In the genomic region with DNA sequence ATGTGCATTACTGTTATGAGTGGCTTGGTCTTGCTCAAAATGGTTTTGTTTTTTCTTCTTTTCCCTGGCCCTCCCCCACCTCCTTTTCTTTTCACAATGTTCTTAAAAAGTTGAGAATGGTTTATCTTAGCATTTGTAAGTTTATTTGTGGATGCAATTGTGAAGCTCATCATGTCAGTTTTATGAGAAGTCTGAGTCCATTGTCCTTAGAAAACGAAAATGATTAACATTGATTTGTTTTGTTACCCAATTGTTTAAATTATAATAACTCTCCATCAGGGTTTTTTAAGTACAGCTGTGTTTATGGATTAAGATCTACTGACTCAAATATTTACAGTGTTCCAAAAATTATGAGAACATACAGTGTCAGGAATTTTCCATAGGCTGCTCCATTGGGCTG, we compare ENCODE assay signal across 31 cellular contexts.
"Had no signal": no experiment of that assay in that cellular context is flagged by ENCODE, and none has a peak within 500 bp of the region (broad histone marks: within the 10 kb centered on the region; RNA-seq: fewer than 3 reads in every experiment).

No MANE protein-coding gene starts in this region.

- H3K27me3 Mint-ChIP-seq: activated naive CD8-positive, alpha-beta T cell had no signal

- FAIRE-seq: bronchial epithelial cell, islet of Langerhans, pancreas had no signal

- H3K36me3 ChIP-seq: adrenal gland, gastrocnemius medialis, neutrophil, pancreas, stomach, suprapubic skin, tibial nerve, vagina had no signal

- H3K27me3 ChIP-seq: adrenal gland, gastrocnemius medialis, neutrophil, pancreas, stomach, suprapubic skin, tibial nerve, vagina had no signal

- H3K9me3 ChIP-seq: adrenal gland, gastrocnemius medialis, neutrophil, pancreas, stomach, suprapubic skin, tibial nerve, vagina had no signal

- H3K36me3 Mint-ChIP-seq: activated naive CD8-positive, alpha-beta T cell; stimulated activated effector memory CD8-positive, alpha-beta T cell treated with anti-CD3 and anti-CD28 coated beads, Interleukin-12 subunit alpha, Interleukin-12 subunit beta, amount 100 ng/mL, for 72 hours had no signal

- DNase-seq: activated B cell treated with CpG ODN at 0.5 μM for 24 hours; activated CD4-positive, alpha-beta T cell treated with anti-CD3 and anti-CD28 coated beads for 36 hours; activated CD4-positive, alpha-beta T cell treated with anti-CD3 and anti-CD28 coated beads, Interleukin-2, amount 50 U/mL, for 4 hours; activated CD8-positive, alpha-beta memory T cell treated with anti-CD3 and anti-CD28 coated beads for 24 hours; activated CD8-positive, alpha-beta memory T cell treated with anti-CD3 and anti-CD28 coated beads, Interleukin-2, amount 50 U/mL, for 48 hours; activated naive CD4-positive, alpha-beta T cell; activated T-cell treated with anti-CD3 and anti-CD28 coated beads, Interleukin-2, amount 50 U/mL, for 4 hours; adrenal gland; endodermal cell; gastrocnemius medialis; hippocampal formation; left ventricle myocardium superior; mammary epithelial cell; pancreas; right cardiac atrium; stimulated activated CD4-positive, alpha-beta T cell treated with anti-CD3 and anti-CD28 coated beads, Interleukin-2, amount 100 ng/mL, for 24 hours; stomach; T1000 had no signal

- H3K27ac ChIP-seq: adrenal gland, coronary artery, gastrocnemius medialis, neutrophil, pancreas, stomach, suprapubic skin, tibial nerve, vagina had no signal

- H3K9me3 Mint-ChIP-seq: activated B cell treated with CpG ODN at 0.5 μM for 24 hours; activated T-cell treated with anti-CD3 and anti-CD28 coated beads, Interleukin-2, amount 50 U/mL, for 4 hours; activated T-helper 2 cell treated with anti-CD3 and anti-CD28 coated beads, Interferon-gamma antibody, Interleukin-2, Interleukin-4, amounts not matched to agents 10 μg/mL and 5 μg/mL and 100 μg/mL, durations not matched to agents 14 hours and 24 hours and 36 hours; endodermal cell; nephron; stimulated activated effector memory CD8-positive, alpha-beta T cell treated with anti-CD3 and anti-CD28 coated beads, Interleukin-12 subunit alpha, Interleukin-12 subunit beta, amount 100 ng/mL, for 72 hours; T-helper 1 cell treated with Interleukin-12 subunit alpha and Interleukin-12 subunit beta and Interleukin-4 antibody, amounts not matched to agents 30 μg/mL and 1 μg/mL, for 36 hours had no signal

- H3K27ac Mint-ChIP-seq: activated B cell treated with CpG ODN at 0.5 μM for 24 hours; activated CD4-positive, alpha-beta T cell treated with anti-CD3 and anti-CD28 coated beads for 36 hours; activated naive CD8-positive, alpha-beta T cell; activated T-helper 2 cell treated with anti-CD3 and anti-CD28 coated beads, Interferon-gamma antibody, Interleukin-2, Interleukin-4, amounts not matched to agents 10 μg/mL and 5 μg/mL and 100 μg/mL, durations not matched to agents 14 hours and 24 hours and 36 hours; endodermal cell; nephron; stimulated activated effector memory CD8-positive, alpha-beta T cell treated with anti-CD3 and anti-CD28 coated beads, Interleukin-12 subunit alpha, Interleukin-12 subunit beta, amount 100 ng/mL, for 72 hours; T-helper 1 cell treated with Interleukin-12 subunit alpha and Interleukin-12 subunit beta and Interleukin-4 antibody, amounts not matched to agents 30 μg/mL and 1 μg/mL, for 36 hours had no signal

- H3K4me1 ChIP-seq: adrenal gland, gastrocnemius medialis, pancreas, stomach, suprapubic skin, tibial nerve, vagina had no signal

- H3K4me1 Mint-ChIP-seq: activated B cell treated with CpG ODN at 0.5 μM for 24 hours; activated CD4-positive, alpha-beta T cell treated with anti-CD3 and anti-CD28 coated beads for 36 hours; nephron; stimulated activated effector memory CD8-positive, alpha-beta T cell treated with anti-CD3 and anti-CD28 coated beads, Interleukin-12 subunit alpha, Interleukin-12 subunit beta, amount 100 ng/mL, for 72 hours had no signal

- ATAC-seq: activated CD4-positive, alpha-beta T cell treated with anti-CD3 and anti-CD28 coated beads for 36 hours; activated T-cell treated with anti-CD3 and anti-CD28 coated beads, Interleukin-2, amount 50 U/mL, for 4 hours; gastrocnemius medialis; left ventricle myocardium superior; pancreas; right cardiac atrium; stimulated activated effector memory CD8-positive, alpha-beta T cell treated with anti-CD3 and anti-CD28 coated beads, Interleukin-12 subunit alpha, Interleukin-12 subunit beta, amount 100 ng/mL, for 72 hours had no signal

- H3K4me3 Mint-ChIP-seq: activated B cell treated with CpG ODN at 0.5 μM for 24 hours; activated CD4-positive, alpha-beta T cell treated with anti-CD3 and anti-CD28 coated beads for 36 hours; activated naive CD8-positive, alpha-beta T cell; activated T-cell treated with anti-CD3 and anti-CD28 coated beads, Interleukin-2, amount 50 U/mL, for 4 hours; endodermal cell; nephron; stimulated activated effector memory CD8-positive, alpha-beta T cell treated with anti-CD3 and anti-CD28 coated beads, Interleukin-12 subunit alpha, Interleukin-12 subunit beta, amount 100 ng/mL, for 72 hours; T-helper 1 cell treated with Interleukin-12 subunit alpha and Interleukin-12 subunit beta and Interleukin-4 antibody, amounts not matched to agents 30 μg/mL and 1 μg/mL, for 36 hours had no signal

- H3K4me3 ChIP-seq: adrenal gland, coronary artery, gastrocnemius medialis, pancreas, skin epidermis, stomach, suprapubic skin, tibial nerve, vagina had no signal
